In the genomic region with DNA sequence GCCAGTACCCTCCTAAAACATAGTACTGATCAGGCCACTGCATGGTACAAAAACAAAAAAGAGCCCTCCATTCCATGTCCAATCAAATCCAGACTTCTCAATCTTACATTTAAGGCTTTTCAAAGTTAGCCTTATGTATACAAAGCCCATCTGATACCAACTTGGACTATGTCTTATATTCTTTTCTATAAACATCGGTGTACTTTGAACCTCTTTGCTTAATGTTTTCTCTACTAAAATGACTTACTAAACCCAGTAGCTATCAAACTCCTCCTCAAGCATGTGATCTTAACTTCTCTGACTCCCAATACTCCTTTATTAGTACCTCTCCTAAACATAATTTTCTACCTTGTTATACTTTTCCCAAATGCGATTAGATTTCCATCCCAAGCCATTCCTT, we compare ENCODE assay signal across 24 cellular contexts.
"Had no signal": no experiment of that assay in that cellular context is flagged by ENCODE, and none has a peak within 500 bp of the region (broad histone marks: within the 10 kb centered on the region; RNA-seq: fewer than 3 reads in every experiment).

No MANE protein-coding gene starts in this region.

- H3K27ac ChIP-seq: esophagus squamous epithelium, heart left ventricle, left ventricle myocardium inferior, parathyroid adenoma, prostate gland, suprapubic skin, thyroid gland, upper lobe of left lung, uterus had no signal

- H3K4me2 ChIP-seq: smooth muscle cell had no signal

- H3K27me3 Mint-ChIP-seq: effector memory CD8-positive, alpha-beta T cell had no signal

- H3K9me3 ChIP-seq: esophagus squamous epithelium, heart left ventricle, left ventricle myocardium inferior, prostate gland, suprapubic skin, thyroid gland, upper lobe of left lung, uterus had no signal

- H3K36me3 ChIP-seq: prostate gland, thyroid gland, upper lobe of left lung, uterus had no signal

- H3K4me1 Mint-ChIP-seq: naive B cell had no signal

- FAIRE-seq: islet of Langerhans had no signal

- H3K4me3 Mint-ChIP-seq: effector memory CD8-positive, alpha-beta T cell; naive B cell; nephron progenitor cell; stimulated activated effector memory CD8-positive, alpha-beta T cell treated with anti-CD3 and anti-CD28 coated beads, Interleukin-12 subunit alpha, Interleukin-12 subunit beta, amount 100 ng/mL, for 72 hours had no signal

- DNase-seq: central memory CD4-positive, alpha-beta T cell; effector memory CD8-positive, alpha-beta T cell; esophagus squamous epithelium; foreskin melanocyte; heart left ventricle; hypothalamus; left ventricle myocardium inferior; mesenchymal stem cell; midbrain; naive B cell; nephron progenitor cell; stimulated activated CD4-positive, alpha-beta T cell treated with anti-CD3 and anti-CD28 coated beads, Interleukin-4, amount 100 ng/mL, for 1 hour; stimulated activated CD8-positive, alpha-beta memory T cell treated with anti-CD3 and anti-CD28 coated beads, Interleukin-4, amount 100 ng/mL, for 48 hours; stimulated activated naive CD8-positive, alpha-beta T cell treated with anti-CD3 and anti-CD28 coated beads, Interleukin-15, Interleukin-2, amounts not matched to agents 100 U/mL and 50 U/mL, for 24 hours; thyroid gland; upper lobe of left lung; uterus had no signal

- H3K36me3 Mint-ChIP-seq: naive B cell; stimulated activated effector memory CD8-positive, alpha-beta T cell treated with anti-CD3 and anti-CD28 coated beads, Interleukin-12 subunit alpha, Interleukin-12 subunit beta, amount 100 ng/mL, for 72 hours had no signal

- H3K9ac ChIP-seq: parathyroid adenoma had no signal

- H3K27ac Mint-ChIP-seq: effector memory CD8-positive, alpha-beta T cell; nephron progenitor cell; stimulated activated effector memory CD8-positive, alpha-beta T cell treated with anti-CD3 and anti-CD28 coated beads, Interleukin-12 subunit alpha, Interleukin-12 subunit beta, amount 100 ng/mL, for 72 hours had no signal

- H3K27me3 ChIP-seq: esophagus squamous epithelium, heart left ventricle, suprapubic skin, thyroid gland, upper lobe of left lung, uterus had no signal

- ATAC-seq: effector memory CD8-positive, alpha-beta T cell; heart left ventricle; stimulated activated effector memory CD8-positive, alpha-beta T cell treated with anti-CD3 and anti-CD28 coated beads, Interleukin-12 subunit alpha, Interleukin-12 subunit beta, amount 100 ng/mL, for 72 hours; stimulated activated naive CD8-positive, alpha-beta T cell treated with anti-CD3 and anti-CD28 coated beads, Interleukin-15, Interleukin-2, amounts not matched to agents 100 U/mL and 50 U/mL, for 24 hours had no signal

- H3K4me1 ChIP-seq: esophagus squamous epithelium, left ventricle myocardium inferior, parathyroid adenoma, prostate gland, suprapubic skin, thyroid gland, upper lobe of left lung, uterus had no signal

- H3K9me3 Mint-ChIP-seq: effector memory CD8-positive, alpha-beta T cell; naive B cell; nephron progenitor cell; stimulated activated effector memory CD8-positive, alpha-beta T cell treated with anti-CD3 and anti-CD28 coated beads, Interleukin-12 subunit alpha, Interleukin-12 subunit beta, amount 100 ng/mL, for 72 hours had no signal

- H2AFZ ChIP-seq: parathyroid adenoma had no signal

- H3K4me3 ChIP-seq: esophagus squamous epithelium, heart left ventricle, left ventricle myocardium inferior, lung, prostate gland, smooth muscle cell, suprapubic skin, thyroid gland, upper lobe of left lung, uterus had no signal
